In the genomic region with DNA sequence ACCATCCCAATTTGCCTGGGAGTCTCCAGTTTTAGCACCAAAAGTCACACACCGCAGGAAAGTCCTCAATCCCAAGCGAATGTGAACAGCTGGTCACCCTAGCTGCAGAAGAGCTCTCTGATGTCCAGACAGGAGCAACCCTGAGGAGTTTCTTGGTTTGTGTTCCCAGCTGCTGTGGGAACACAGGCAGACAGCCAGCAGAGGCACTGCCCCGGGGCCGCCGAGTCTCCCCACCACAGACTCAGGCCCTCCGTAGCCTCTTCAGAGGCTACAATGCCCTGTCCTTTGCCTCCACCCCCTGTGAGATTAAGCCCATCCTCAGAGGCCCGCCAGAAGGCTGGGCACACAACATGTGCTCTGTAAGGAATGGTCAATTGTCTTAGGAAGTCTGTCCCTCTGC, we compare ENCODE assay signal across 25 cellular contexts.
"Had no signal": no experiment of that assay in that cellular context is flagged by ENCODE, and none has a peak within 500 bp of the region (broad histone marks: within the 10 kb centered on the region; RNA-seq: fewer than 3 reads in every experiment).

No MANE protein-coding gene starts in this region.

- H2AFZ ChIP-seq: PC-9 had no signal

- H3K4me3 ChIP-seq: adrenal gland, body of pancreas, breast epithelium, PC-9, SJSA1 had no signal

- H3K4me2 ChIP-seq: KMS-11, PC-9, SK-N-SH had no signal

- DNase-seq: activated CD4-positive, alpha-beta T cell treated with anti-CD3 and anti-CD28 coated beads for 36 hours; activated CD4-positive, alpha-beta T cell treated with anti-CD3 and anti-CD28 coated beads, Interleukin-2, amount 10 ng/mL, durations not matched to agents 7 days and 5 days; activated CD4-positive, alpha-beta T cell treated with anti-CD3 and anti-CD28 coated beads, Interleukin-2, amount 50 U/mL, for 48 hours; activated CD8-positive, alpha-beta T cell treated with anti-CD3 and anti-CD28 coated beads, Interleukin-2, amount 10 ng/mL, durations not matched to agents 7 days and 5 days; activated gamma-delta T cell treated with Interleukin-2 at 50 U/mL for 16 hours; activated naive CD4-positive, alpha-beta T cell treated with anti-CD3 and anti-CD28 coated beads for 36 hours; activated T-cell treated with anti-CD3 and anti-CD28 coated beads, Interleukin-2, amount 50 U/mL, for 24 hours; body of pancreas; central memory CD4-positive, alpha-beta T cell; NCI-H1105; NCI-H1417 treated with DMSO at 0.1 percent for 48 hours; NCI-H187 treated with DMSO at 0.1 percent for 48 hours; NCI-H2081; NCI-H2171 treated with DMSO at 0.1 percent for 48 hours; NCI-H345; NCI-H524 treated with DMSO at 0.1 percent for 48 hours; PC-9; SK-N-SH had no signal

- H3K36me3 ChIP-seq: adrenal gland, breast epithelium, SJSA1 had no signal

- H3K9ac ChIP-seq: KMS-11, SK-N-SH had no signal

- H3K9me3 ChIP-seq: adrenal gland, body of pancreas, breast epithelium, SK-N-SH had no signal

- H3K27ac ChIP-seq: adrenal gland, body of pancreas, breast epithelium, KMS-11, PC-9, SJSA1 had no signal

- ATAC-seq: activated CD4-positive, alpha-beta T cell treated with anti-CD3 and anti-CD28 coated beads for 36 hours; activated CD4-positive, CD25-positive, alpha-beta regulatory T cell treated with anti-CD3 and anti-CD28 coated beads, Interleukin-2, amount 50 U/mL, for 24 hours; activated CD8-positive, alpha-beta T cell treated with anti-CD3 and anti-CD28 coated beads, Interleukin-2, amount 10 ng/mL, durations not matched to agents 7 days and 5 days; activated naive CD4-positive, alpha-beta T cell treated with anti-CD3 and anti-CD28 coated beads, Interleukin-2, amount 50 U/mL, for 72 hours; body of pancreas; WTC11 had no signal

- H3K27me3 ChIP-seq: adrenal gland, body of pancreas, breast epithelium, SJSA1 had no signal

- H3K4me1 ChIP-seq: adrenal gland, breast epithelium had no signal
